ENCODE assay signal across 12 cellular contexts in the genomic region with DNA sequence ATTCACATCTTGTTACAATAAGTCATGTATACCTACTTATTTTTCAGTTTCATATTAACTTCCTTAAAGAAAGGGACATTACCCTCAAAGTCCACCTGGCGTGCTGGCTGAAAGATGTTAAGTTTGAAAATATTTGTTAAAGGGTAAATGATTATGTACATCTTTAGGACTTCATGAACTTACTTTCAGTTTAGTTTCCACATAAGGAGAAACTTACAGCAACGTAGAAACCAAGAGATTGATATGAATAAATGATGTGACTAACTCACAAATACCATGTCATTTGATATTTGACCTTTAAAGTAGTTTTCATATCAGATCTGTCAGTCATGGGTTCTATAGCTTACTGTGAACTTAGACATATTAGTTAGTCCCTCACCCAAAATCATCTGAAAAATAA. TPM values are rescaled to one million over a fixed set of nuclear protein-coding genes. Genes with fewer than 3 reads are reported as not detected.
DNase-seq lines count a peak whose midpoint lies in the region; ATAC-seq, FAIRE-seq and TF ChIP-seq lines count a peak whose summit lies in the region.
"Had no signal": no experiment of that assay in that cellular context is flagged by ENCODE, and none has a peak within 500 bp of the region (broad histone marks: within the 10 kb centered on the region; RNA-seq: fewer than 3 reads in every experiment).

No MANE protein-coding gene starts in this region.

- H3K36me3 ChIP-seq in stomach = peaks cover 5 to 36% (median 19%) of the 10 kb centered on the region in 4 donors

- H3K27me3 ChIP-seq in stomach = no peaks in the 10 kb centered on the region
- H3K27me3 ChIP-seq: right atrium auricular region had no signal

- H3K4me1 Mint-ChIP-seq in activated naive CD8-positive, alpha-beta T cell treated with anti-CD3 and anti-CD28 coated beads, Interleukin-2, amount 50 U/mL, for 24 hours = peaks cover 70% of the 10 kb centered on the region
- H3K4me1 Mint-ChIP-seq: WTC11 had no signal

- no peak overlapping the region for H3K27ac ChIP-seq in stomach
- H3K27ac ChIP-seq: right atrium auricular region had no signal

- intact Hi-C loops in stomach (cut with DNase I; ENCODE audit: low total_unique reads) = no loop called here

- H3K27me3 Mint-ChIP-seq in activated naive CD8-positive, alpha-beta T cell treated with anti-CD3 and anti-CD28 coated beads, Interleukin-2, amount 50 U/mL, for 24 hours = peaks cover 2% of the 10 kb centered on the region

- peak overlapping the region; percentile 99 for H3K27ac Mint-ChIP-seq in activated naive CD8-positive, alpha-beta T cell treated with anti-CD3 and anti-CD28 coated beads, Interleukin-2, amount 50 U/mL, for 24 hours
- H3K27ac Mint-ChIP-seq: WTC11 had no signal

- no peaks in the 10 kb centered on the region for H3K9me3 ChIP-seq in stomach
- H3K9me3 ChIP-seq: right atrium auricular region had no signal

- H3K4me1 ChIP-seq in stomach = peaks cover 0 to 11% (median 3%) of the 10 kb centered on the region in 4 donors

- TF ChIP-seq EP300 in stomach (IDR thresholded peaks at IDR 0.05) = no peak

- TF ChIP-seq CTCF in GM12865 (IDR thresholded peaks at IDR 0.05; ENCODE audit: insufficient read depth, low read depth, low read length, missing control alignments) = no peak
- TF ChIP-seq CTCF in stomach (IDR thresholded peaks at IDR 0.05) = no peak

- peak overlapping the region; percentile 7; the same call in 1 of the 2 replicates for H3K4me3 ChIP-seq in GM12865 (ENCODE audit: low read depth, low read length)
- no peak overlapping the region for H3K4me3 ChIP-seq in stomach
- H3K4me3 ChIP-seq: right atrium auricular region had no signal

- ATAC-seq in GM19452 (IDR thresholded peaks at IDR 0.05; ENCODE audit: unreplicated experiment) (peak; percentile 53), HG03139 (IDR thresholded peaks at IDR 0.05; ENCODE audit: unreplicated experiment) (peak; percentile 49)
- ATAC-seq in activated naive CD8-positive, alpha-beta T cell treated with anti-CD3 and anti-CD28 coated beads, Interleukin-2, amount 50 U/mL, for 24 hours = peak; percentile 58
- ATAC-seq: WTC11 had no signal

- DNase-seq in GM12865 (ENCODE audit: low read depth) (peak; percentile 81), RCC 7860 (ENCODE audit: low spot score) (no peak), stomach (no peak), NK-92 (lab: John Stamatoyannopoulos, UW; ENCODE audit: unreplicated experiment) (no peak), inferior parietal cortex (ENCODE audit: extremely low spot score) (no peak)
- DNase-seq in activated naive CD8-positive, alpha-beta T cell treated with anti-CD3 and anti-CD28 coated beads, Interleukin-2, amount 50 U/mL, for 24 hours = no peak
- DNase-seq: NCI-H526 treated with DMSO at 0.1 percent for 48 hours had no signal

- H3K4me3 Mint-ChIP-seq in activated naive CD8-positive, alpha-beta T cell treated with anti-CD3 and anti-CD28 coated beads, Interleukin-2, amount 50 U/mL, for 24 hours = peak overlapping the region; percentile 91
- H3K4me3 Mint-ChIP-seq: WTC11 had no signal

- WGBS in stomach, 5 donors = 58 to 76% (median 63%) methylated on average over 2 of the region's 2 CpGs

- FAIRE-seq in RCC 7860 (lab: Jason Lieb, UNC) = no peak

- H3K9me3 Mint-ChIP-seq in activated naive CD8-positive, alpha-beta T cell treated with anti-CD3 and anti-CD28 coated beads, Interleukin-2, amount 50 U/mL, for 24 hours = peaks cover 7% of the 10 kb centered on the region
- H3K9me3 Mint-ChIP-seq: WTC11 had no signal

- H3K36me3 Mint-ChIP-seq in activated naive CD8-positive, alpha-beta T cell treated with anti-CD3 and anti-CD28 coated beads, Interleukin-2, amount 50 U/mL, for 24 hours (ENCODE audit: low read depth) = peaks cover 66% of the 10 kb centered on the region

- no peak for TF ChIP-seq POLR2A in stomach (IDR thresholded peaks at IDR 0.05)

RNA-seq across cellular contexts. Expression of gene CLEC2D, which starts 2.1 kb away (rescaled TPM):
- 10 to 100 TPM in 4 of 5 donors, not detected in 1; 21.1 to 90.2 (median 32.0) TPM for total RNA-seq in stomach
- polyA plus RNA-seq in stomach = 1 to 10 TPM; 2.2 to 6.4 (median 5.1) TPM

RNA-seq across cellular contexts. Expression of gene KLRB1, which starts 59.7 kb away (rescaled TPM):
- total RNA-seq in stomach = 1 to 10 TPM in 1 of 5 donors, under 1 TPM in 1, not detected in 3; 0.87 to 4.4 TPM
- 1 to 10 TPM in 2 of 3 donors, under 1 TPM in 1; 0.50 to 4.9 (median 1.8) TPM for polyA plus RNA-seq in stomach
- total RNA-seq: Daoy, WTC11 had no signal
